In the genomic region with DNA sequence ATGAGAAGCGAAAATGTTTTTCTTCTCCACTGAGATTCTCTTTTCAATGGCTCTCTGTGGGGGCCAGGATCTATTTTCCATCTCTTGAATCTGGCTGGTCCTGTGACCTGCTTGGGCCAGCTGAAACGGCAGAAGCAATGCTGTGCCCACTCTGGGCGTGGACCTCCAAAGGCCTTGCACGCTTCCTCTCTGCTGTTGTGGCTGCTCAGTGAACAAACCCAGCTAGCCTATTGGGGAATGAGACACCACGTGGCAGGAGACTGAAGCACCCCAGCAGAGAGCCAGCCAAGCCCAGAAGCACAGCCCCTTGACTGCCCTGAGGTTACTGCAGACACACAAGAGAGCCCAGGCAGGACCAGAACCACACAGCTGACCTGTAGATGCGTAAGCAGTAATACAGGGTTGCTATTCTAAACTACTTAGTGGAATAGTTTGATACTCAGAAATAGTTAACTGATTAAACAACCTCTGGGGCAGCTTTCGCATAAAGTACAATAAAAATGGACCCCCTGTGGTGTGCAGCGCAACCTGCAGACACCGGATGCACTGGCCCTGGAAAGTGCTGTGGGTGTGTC, we compare ENCODE assay signal across 1 cellular context.
TF ChIP-seq lines count a peak whose summit lies in the region.

No MANE protein-coding gene starts in this region.

TF ChIP-seq in GM23338, 12 proteins besides CTCF, POLR2A, EP300 and RAD21 (continued from another document):
- TF ChIP-seq, protein P1, sequence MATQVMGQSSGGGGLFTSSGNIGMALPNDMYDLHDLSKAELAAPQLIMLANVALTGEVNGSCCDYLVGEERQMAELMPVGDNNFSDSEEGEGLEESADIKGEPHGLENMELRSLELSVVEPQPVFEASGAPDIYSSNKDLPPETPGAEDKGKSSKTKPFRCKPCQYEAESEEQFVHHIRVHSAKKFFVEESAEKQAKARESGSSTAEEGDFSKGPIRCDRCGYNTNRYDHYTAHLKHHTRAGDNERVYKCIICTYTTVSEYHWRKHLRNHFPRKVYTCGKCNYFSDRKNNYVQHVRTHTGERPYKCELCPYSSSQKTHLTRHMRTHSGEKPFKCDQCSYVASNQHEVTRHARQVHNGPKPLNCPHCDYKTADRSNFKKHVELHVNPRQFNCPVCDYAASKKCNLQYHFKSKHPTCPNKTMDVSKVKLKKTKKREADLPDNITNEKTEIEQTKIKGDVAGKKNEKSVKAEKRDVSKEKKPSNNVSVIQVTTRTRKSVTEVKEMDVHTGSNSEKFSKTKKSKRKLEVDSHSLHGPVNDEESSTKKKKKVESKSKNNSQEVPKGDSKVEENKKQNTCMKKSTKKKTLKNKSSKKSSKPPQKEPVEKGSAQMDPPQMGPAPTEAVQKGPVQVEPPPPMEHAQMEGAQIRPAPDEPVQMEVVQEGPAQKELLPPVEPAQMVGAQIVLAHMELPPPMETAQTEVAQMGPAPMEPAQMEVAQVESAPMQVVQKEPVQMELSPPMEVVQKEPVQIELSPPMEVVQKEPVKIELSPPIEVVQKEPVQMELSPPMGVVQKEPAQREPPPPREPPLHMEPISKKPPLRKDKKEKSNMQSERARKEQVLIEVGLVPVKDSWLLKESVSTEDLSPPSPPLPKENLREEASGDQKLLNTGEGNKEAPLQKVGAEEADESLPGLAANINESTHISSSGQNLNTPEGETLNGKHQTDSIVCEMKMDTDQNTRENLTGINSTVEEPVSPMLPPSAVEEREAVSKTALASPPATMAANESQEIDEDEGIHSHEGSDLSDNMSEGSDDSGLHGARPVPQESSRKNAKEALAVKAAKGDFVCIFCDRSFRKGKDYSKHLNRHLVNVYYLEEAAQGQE (IDR thresholded peaks at IDR 0.05; ENCODE audit: unreplicated experiment) = no peak
- TF ChIP-seq EZH2 (IDR thresholded peaks at IDR 0.05; ENCODE audit: low read depth, unreplicated experiment) (no peak), JUNB (IDR thresholded peaks at IDR 0.05; ENCODE audit: unreplicated experiment) (no peak), CREB1 (CRISPR knock-in tag; IDR thresholded peaks at IDR 0.05; ENCODE audit: low read depth) (no peak), ZNF114 (CRISPR knock-in tag; IDR thresholded peaks at IDR 0.05) (no peak)
- TF ChIP-seq, protein P2, sequence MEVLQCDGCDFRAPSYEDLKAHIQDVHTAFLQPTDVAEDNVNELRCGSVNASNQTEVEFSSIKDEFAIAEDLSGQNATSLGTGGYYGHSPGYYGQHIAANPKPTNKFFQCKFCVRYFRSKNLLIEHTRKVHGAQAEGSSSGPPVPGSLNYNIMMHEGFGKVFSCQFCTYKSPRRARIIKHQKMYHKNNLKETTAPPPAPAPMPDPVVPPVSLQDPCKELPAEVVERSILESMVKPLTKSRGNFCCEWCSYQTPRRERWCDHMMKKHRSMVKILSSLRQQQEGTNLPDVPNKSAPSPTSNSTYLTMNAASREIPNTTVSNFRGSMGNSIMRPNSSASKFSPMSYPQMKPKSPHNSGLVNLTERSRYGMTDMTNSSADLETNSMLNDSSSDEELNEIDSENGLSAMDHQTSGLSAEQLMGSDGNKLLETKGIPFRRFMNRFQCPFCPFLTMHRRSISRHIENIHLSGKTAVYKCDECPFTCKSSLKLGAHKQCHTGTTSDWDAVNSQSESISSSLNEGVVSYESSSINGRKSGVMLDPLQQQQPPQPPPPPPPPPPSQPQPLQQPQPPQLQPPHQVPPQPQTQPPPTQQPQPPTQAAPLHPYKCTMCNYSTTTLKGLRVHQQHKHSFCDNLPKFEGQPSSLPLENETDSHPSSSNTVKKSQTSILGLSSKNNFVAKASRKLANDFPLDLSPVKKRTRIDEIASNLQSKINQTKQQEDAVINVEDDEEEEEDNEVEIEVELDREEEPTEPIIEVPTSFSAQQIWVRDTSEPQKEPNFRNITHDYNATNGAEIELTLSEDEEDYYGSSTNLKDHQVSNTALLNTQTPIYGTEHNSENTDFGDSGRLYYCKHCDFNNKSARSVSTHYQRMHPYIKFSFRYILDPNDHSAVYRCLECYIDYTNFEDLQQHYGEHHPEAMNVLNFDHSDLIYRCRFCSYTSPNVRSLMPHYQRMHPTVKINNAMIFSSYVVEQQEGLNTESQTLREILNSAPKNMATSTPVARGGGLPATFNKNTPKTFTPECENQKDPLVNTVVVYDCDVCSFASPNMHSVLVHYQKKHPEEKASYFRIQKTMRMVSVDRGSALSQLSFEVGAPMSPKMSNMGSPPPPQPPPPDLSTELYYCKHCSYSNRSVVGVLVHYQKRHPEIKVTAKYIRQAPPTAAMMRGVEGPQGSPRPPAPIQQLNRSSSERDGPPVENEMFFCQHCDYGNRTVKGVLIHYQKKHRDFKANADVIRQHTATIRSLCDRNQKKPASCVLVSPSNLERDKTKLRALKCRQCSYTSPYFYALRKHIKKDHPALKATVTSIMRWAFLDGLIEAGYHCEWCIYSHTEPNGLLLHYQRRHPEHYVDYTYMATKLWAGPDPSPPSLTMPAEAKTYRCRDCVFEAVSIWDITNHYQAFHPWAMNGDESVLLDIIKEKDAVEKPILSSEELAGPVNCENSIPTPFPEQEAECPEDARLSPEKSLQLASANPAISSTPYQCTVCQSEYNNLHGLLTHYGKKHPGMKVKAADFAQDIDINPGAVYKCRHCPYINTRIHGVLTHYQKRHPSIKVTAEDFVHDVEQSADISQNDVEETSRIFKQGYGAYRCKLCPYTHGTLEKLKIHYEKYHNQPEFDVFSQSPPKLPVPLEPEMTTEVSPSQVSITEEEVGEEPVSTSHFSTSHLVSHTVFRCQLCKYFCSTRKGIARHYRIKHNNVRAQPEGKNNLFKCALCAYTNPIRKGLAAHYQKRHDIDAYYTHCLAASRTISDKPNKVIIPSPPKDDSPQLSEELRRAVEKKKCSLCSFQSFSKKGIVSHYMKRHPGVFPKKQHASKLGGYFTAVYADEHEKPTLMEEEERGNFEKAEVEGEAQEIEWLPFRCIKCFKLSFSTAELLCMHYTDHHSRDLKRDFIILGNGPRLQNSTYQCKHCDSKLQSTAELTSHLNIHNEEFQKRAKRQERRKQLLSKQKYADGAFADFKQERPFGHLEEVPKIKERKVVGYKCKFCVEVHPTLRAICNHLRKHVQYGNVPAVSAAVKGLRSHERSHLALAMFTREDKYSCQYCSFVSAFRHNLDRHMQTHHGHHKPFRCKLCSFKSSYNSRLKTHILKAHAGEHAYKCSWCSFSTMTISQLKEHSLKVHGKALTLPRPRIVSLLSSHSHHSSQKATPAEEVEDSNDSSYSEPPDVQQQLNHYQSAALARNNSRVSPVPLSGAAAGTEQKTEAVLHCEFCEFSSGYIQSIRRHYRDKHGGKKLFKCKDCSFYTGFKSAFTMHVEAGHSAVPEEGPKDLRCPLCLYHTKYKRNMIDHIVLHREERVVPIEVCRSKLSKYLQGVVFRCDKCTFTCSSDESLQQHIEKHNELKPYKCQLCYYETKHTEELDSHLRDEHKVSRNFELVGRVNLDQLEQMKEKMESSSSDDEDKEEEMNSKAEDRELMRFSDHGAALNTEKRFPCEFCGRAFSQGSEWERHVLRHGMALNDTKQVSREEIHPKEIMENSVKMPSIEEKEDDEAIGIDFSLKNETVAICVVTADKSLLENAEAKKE (CRISPR knock-in tag; IDR thresholded peaks at IDR 0.05) = no peak
